In the genomic region with DNA sequence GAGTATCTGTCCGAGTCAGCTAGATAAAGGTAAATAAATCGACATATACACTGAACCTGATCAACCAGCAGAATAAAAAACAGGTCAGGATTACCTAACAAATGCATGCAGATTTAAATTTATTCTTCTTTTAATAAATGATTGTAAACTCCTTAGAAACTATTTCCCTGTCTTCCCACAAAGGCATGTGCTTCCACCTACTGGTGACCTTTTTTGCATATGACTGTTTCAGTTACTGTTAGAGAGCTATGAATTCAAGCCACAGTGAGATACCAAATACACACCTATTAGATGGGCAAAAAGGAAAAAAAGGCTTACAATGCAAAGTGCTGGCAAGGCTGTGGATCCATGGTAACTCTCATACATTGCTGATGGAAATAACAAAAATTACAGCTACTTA, we compare ENCODE assay signal across 17 cellular contexts.
A peak's percentile ranks its signal among the peaks of the same experiment; 100 is the strongest.
DNase-seq lines count a peak whose midpoint lies in the region; ATAC-seq and TF ChIP-seq lines count a peak whose summit lies in the region.
"Had no signal": no experiment of that assay in that cellular context is flagged by ENCODE, and none has a peak within 500 bp of the region (broad histone marks: within the 10 kb centered on the region; RNA-seq: fewer than 3 reads in every experiment).

No MANE protein-coding gene starts in this region.

- H3K4me3 Mint-ChIP-seq in brain (no peak overlapping the region), nephron (no peak overlapping the region)
- H3K4me3 Mint-ChIP-seq: activated naive CD8-positive, alpha-beta T cell treated with anti-CD3 and anti-CD28 coated beads, Interleukin-2, amount 10 ng/mL, durations not matched to agents 7 days and 5 days had no signal

- no peaks in the 10 kb centered on the region for H3K36me3 Mint-ChIP-seq in brain
- no peaks in the 10 kb centered on the region for H3K36me3 Mint-ChIP-seq in nephron (ENCODE audit: low read depth)
- H3K36me3 Mint-ChIP-seq: activated naive CD8-positive, alpha-beta T cell treated with anti-CD3 and anti-CD28 coated beads, Interleukin-2, amount 10 ng/mL, durations not matched to agents 7 days and 5 days had no signal

- H3K9me3 Mint-ChIP-seq in brain (peaks cover 0 to 6% (median 4%) of the 10 kb centered on the region in 5 experiments), nephron (peaks cover 15% of the 10 kb centered on the region)

- no peak overlapping the region for H3K4me3 ChIP-seq in LNCaP clone FGC (ENCODE audit: low read depth, low read length)
- H3K4me3 ChIP-seq: A549, GM12878 had no signal

- TF ChIP-seq CTCF in LNCaP clone FGC (IDR thresholded peaks at IDR 0.05; ENCODE audit: control insufficient read depth, extremely low read depth, insufficient read depth) (peak; percentile 55), brain (conservative IDR thresholded peaks at IDR 0.05) (peak; percentile 44 to 58), nephron (IDR thresholded peaks at IDR 0.05; ENCODE audit: unreplicated experiment in 3 of 3) (peak; percentile 24 to 43 (median 39))

- DNase-seq in NCI-H1105 treated with DMSO at 0.1 percent for 48 hours (lab: John Stamatoyannopoulos, UW), result peak; percentile 11
- no peak for DNase-seq in NCI-H1105 (lab: John Stamatoyannopoulos, UW)
- DNase-seq in LNCaP clone FGC (ENCODE audit: low read depth), result no peak
- no peak for DNase-seq in middle frontal gyrus (ENCODE audit: extremely low spot score, low spot score)
- no peak for DNase-seq in NCI-H1694 (lab: John Stamatoyannopoulos, UW)
- DNase-seq: activated CD8-positive, alpha-beta memory T cell treated with anti-CD3 and anti-CD28 coated beads, Interleukin-2, amount 50 U/mL, for 48 hours; activated naive CD8-positive, alpha-beta T cell treated with anti-CD3 and anti-CD28 coated beads, Interleukin-2, amount 10 ng/mL, durations not matched to agents 7 days and 5 days; DMS79; islet precursor cell; NCI-H1694 treated with DMSO at 0.1 percent for 48 hours; stimulated activated CD8-positive, alpha-beta memory T cell treated with anti-CD3 and anti-CD28 coated beads, Interleukin-4, amount 100 ng/mL, for 48 hours; T-helper 9 cell had no signal

- no peak for ATAC-seq in GM21825 (IDR thresholded peaks at IDR 0.05; ENCODE audit: unreplicated experiment)
- ATAC-seq: A549, GM12878 had no signal

- H3K27me3 Mint-ChIP-seq in brain, result peaks cover 7% of the 10 kb centered on the region
- no peaks in the 10 kb centered on the region for H3K27me3 Mint-ChIP-seq in nephron (ENCODE audit: low read depth)
- H3K27me3 Mint-ChIP-seq: activated naive CD8-positive, alpha-beta T cell treated with anti-CD3 and anti-CD28 coated beads, Interleukin-2, amount 10 ng/mL, durations not matched to agents 7 days and 5 days had no signal

- no peak overlapping the region for H3K27ac Mint-ChIP-seq in brain
- H3K27ac Mint-ChIP-seq in nephron, result no peak overlapping the region
- H3K27ac Mint-ChIP-seq: activated naive CD8-positive, alpha-beta T cell treated with anti-CD3 and anti-CD28 coated beads, Interleukin-2, amount 10 ng/mL, durations not matched to agents 7 days and 5 days had no signal

- H3K4me1 Mint-ChIP-seq in brain (no peaks in the 10 kb centered on the region), nephron (no peaks in the 10 kb centered on the region)
- H3K4me1 Mint-ChIP-seq: activated naive CD8-positive, alpha-beta T cell treated with anti-CD3 and anti-CD28 coated beads, Interleukin-2, amount 10 ng/mL, durations not matched to agents 7 days and 5 days had no signal
